ENCODE assay signal across 3 cellular contexts in the genomic region with DNA sequence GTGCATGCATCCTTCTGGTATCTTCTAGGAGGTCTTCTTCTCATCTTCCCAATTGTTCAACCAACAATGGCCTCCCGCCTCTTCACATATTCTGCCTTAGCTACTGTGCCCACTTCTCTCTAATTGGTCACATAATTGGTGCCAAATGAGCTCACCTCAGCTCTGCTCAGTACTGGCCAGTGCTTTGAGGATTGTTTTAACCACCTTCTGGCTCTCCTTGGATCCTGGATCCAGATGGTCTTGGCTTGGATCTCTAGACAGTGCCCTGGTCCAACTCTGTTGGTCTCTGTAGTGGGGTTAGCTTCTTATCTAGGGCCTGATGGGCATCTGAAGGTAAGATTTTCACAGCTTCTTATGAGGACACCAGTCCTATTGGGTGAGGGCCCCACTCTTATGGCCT.
"Had no signal": no experiment of that assay in that cellular context is flagged by ENCODE, and none has a peak within 500 bp of the region (broad histone marks: within the 10 kb centered on the region; RNA-seq: fewer than 3 reads in every experiment).

No MANE protein-coding gene starts in this region.

- DNase-seq: GDM1, GF-D8 had no signal

- ATAC-seq: GM12878 had no signal
